In genomic region chr13:26226209-26226608, GRCh38 we compare ENCODE assay signal across 26 cellular contexts.
"Had no signal": no experiment of that assay in that cellular context is flagged by ENCODE, and none has a peak within 500 bp of the region (broad histone marks: within the 10 kb centered on the region; RNA-seq: fewer than 3 reads in every experiment).

No MANE protein-coding gene starts in this region.

- H3K4me1 ChIP-seq: colonic mucosa, lower lobe of right lung had no signal

- FAIRE-seq: endometrium, islet of Langerhans, keratinocyte had no signal

- H3K27me3 Mint-ChIP-seq: dendritic cell treated with granulocyte-macrophage colony-stimulating factor and Interleukin-4, amounts not matched to agents 40 ng/mL and 50 ng/mL, for 4 days had no signal

- H3K36me3 ChIP-seq: colonic mucosa, esophagus squamous epithelium, gastrocnemius medialis, heart right ventricle, left lung, lower lobe of right lung had no signal

- H3K36me3 Mint-ChIP-seq: mesothelial cell of epicardium had no signal

- H3K27ac ChIP-seq: colonic mucosa, epithelial cell of prostate, esophagus squamous epithelium, gastrocnemius medialis, heart right ventricle, left lung, lower lobe of right lung had no signal

- H3K9me3 Mint-ChIP-seq: dendritic cell treated with granulocyte-macrophage colony-stimulating factor and Interleukin-4, amounts not matched to agents 40 ng/mL and 50 ng/mL, for 4 days; endodermal cell; mesothelial cell of epicardium had no signal

- H3K27me3 ChIP-seq: colonic mucosa, gastrocnemius medialis, heart right ventricle, left lung had no signal

- H3K9me3 ChIP-seq: colonic mucosa, esophagus squamous epithelium, gastrocnemius medialis, heart right ventricle, left lung, lower lobe of right lung, mucosa of descending colon had no signal

- H3K4me3 Mint-ChIP-seq: dendritic cell treated with granulocyte-macrophage colony-stimulating factor and Interleukin-4, amounts not matched to agents 40 ng/mL and 50 ng/mL, for 4 days; effector memory CD8-positive, alpha-beta T cell; endodermal cell; mesothelial cell of epicardium had no signal

- ATAC-seq: effector memory CD8-positive, alpha-beta T cell; esophagus mucosa; gastrocnemius medialis; heart right ventricle; left cardiac atrium; left lung; left ventricle myocardium superior; lower lobe of right lung; mucosa of descending colon had no signal

- DNase-seq: colonic mucosa; cortex of kidney; effector CD8-positive, alpha-beta T cell; effector memory CD8-positive, alpha-beta T cell; endodermal cell; esophagus squamous epithelium; foreskin melanocyte; gastrocnemius medialis; glutamatergic neuron; head of caudate nucleus; heart right ventricle; hippocampal formation; left cardiac atrium; left lung; left ventricle myocardium superior; lower lobe of right lung; mesenchymal stem cell; mucosa of descending colon; naive B cell had no signal

- H3K27ac Mint-ChIP-seq: dendritic cell treated with granulocyte-macrophage colony-stimulating factor and Interleukin-4, amounts not matched to agents 40 ng/mL and 50 ng/mL, for 4 days; effector memory CD8-positive, alpha-beta T cell; endodermal cell; mesothelial cell of epicardium had no signal

- H3K4me3 ChIP-seq: colonic mucosa, esophagus squamous epithelium, gastrocnemius medialis, heart right ventricle, left lung, lower lobe of right lung, mucosa of descending colon had no signal
